Comparison of ENCODE assay signal across 25 cellular contexts in the genomic region with DNA sequence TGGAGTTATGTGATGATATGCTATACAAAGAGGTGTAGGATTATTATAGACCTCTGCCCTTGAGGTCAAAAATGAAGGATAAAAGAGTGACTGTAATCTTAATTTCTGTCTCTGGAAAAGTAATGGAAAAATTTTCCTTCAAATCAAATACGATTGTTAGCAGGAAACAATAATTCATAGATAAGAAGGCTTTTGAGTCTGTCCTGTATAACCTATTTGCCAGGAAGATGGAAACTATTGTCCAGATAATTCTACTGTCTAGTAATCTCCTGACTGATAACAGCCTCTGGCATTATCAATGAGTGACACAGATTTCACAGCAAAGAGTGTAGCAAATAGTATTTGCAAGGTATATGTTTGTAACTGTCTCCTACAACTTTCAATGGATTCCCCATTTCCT.
"Had no signal": no experiment of that assay in that cellular context is flagged by ENCODE, and none has a peak within 500 bp of the region (broad histone marks: within the 10 kb centered on the region; RNA-seq: fewer than 3 reads in every experiment).

No MANE protein-coding gene starts in this region.

- DNase-seq: dermis blood vessel endothelial cell; dorsolateral prefrontal cortex; effector CD4-positive, alpha-beta T cell; effector memory CD4-positive, alpha-beta T cell; erythroblast; esophagus squamous epithelium; foreskin fibroblast; foreskin melanocyte; gastrocnemius medialis; glutamatergic neuron; head of caudate nucleus; heart right ventricle; hippocampal formation; left cardiac atrium; left lung; left ventricle myocardium superior; lower lobe of right lung; mesenchymal stem cell; mucosa of descending colon had no signal

- H3K27me3 ChIP-seq: gastrocnemius medialis had no signal

- FAIRE-seq: colon, islet of Langerhans, keratinocyte had no signal

- H3K4me3 ChIP-seq: coronary artery, dorsolateral prefrontal cortex, esophagus squamous epithelium, gastrocnemius medialis, heart right ventricle, left lung, lower lobe of right lung, mucosa of descending colon had no signal

- ATAC-seq: esophagus mucosa, gastrocnemius medialis, heart right ventricle, left cardiac atrium, left lung, left ventricle myocardium superior, lower lobe of right lung, mucosa of descending colon had no signal

- H3K9me3 ChIP-seq: esophagus squamous epithelium, gastrocnemius medialis, heart right ventricle, left lung, lower lobe of right lung, mucosa of descending colon had no signal

- H3K27ac ChIP-seq: coronary artery, dorsolateral prefrontal cortex, epithelial cell of prostate, esophagus squamous epithelium, gastrocnemius medialis, heart right ventricle, left lung, lower lobe of right lung had no signal

- H3K36me3 ChIP-seq: esophagus squamous epithelium, gastrocnemius medialis, heart right ventricle, left lung, lower lobe of right lung had no signal
